Comparison of ENCODE assay signal across 8 cellular contexts in genomic region chr19:44303976-44304568, GRCh38. TPM values are rescaled to one million over a fixed set of nuclear protein-coding genes. Genes with fewer than 3 reads are reported as not detected.
A peak's percentile ranks its signal among the peaks of the same experiment; 100 is the strongest.
DNase-seq lines count a peak whose midpoint lies in the region; ATAC-seq, FAIRE-seq and TF ChIP-seq lines count a peak whose summit lies in the region.

No MANE protein-coding gene starts in this region.

- H3K4me1 Mint-ChIP-seq in activated CD4-positive, alpha-beta T cell treated with anti-CD3 and anti-CD28 coated beads for 36 hours: peaks cover 12% of the 10 kb centered on the region
- H3K4me1 Mint-ChIP-seq in immature natural killer cell: peaks cover 25 to 29% of the 10 kb centered on the region in 2 donors
- peaks cover 10% of the 10 kb centered on the region for H3K4me1 Mint-ChIP-seq in stimulated activated effector memory CD8-positive, alpha-beta T cell treated with anti-CD3 and anti-CD28 coated beads, Interleukin-12 subunit alpha, Interleukin-12 subunit beta, amount 100 ng/mL, for 72 hours

- FAIRE-seq in K562 (lab: Jason Lieb, UNC): no peak

- H3K9me1 ChIP-seq in K562 (ENCODE audit: control insufficient read depth, insufficient read depth, low read length): no peaks in the 10 kb centered on the region

- peak overlapping the region; percentile 83 for H3K4me3 Mint-ChIP-seq in activated CD4-positive, alpha-beta T cell treated with anti-CD3 and anti-CD28 coated beads for 36 hours
- peak overlapping the region; percentile 93 to 96 (median 95) for H3K4me3 Mint-ChIP-seq in immature natural killer cell
- peak overlapping the region; percentile 81 for H3K4me3 Mint-ChIP-seq in stimulated activated effector memory CD8-positive, alpha-beta T cell treated with anti-CD3 and anti-CD28 coated beads, Interleukin-12 subunit alpha, Interleukin-12 subunit beta, amount 100 ng/mL, for 72 hours

- peaks cover 9% of the 10 kb centered on the region for H3K9me3 Mint-ChIP-seq in activated CD4-positive, alpha-beta T cell treated with anti-CD3 and anti-CD28 coated beads for 36 hours (ENCODE audit: low read depth)
- peaks cover 0 to 9% (median 2%) of the 10 kb centered on the region in 6 donors for H3K9me3 Mint-ChIP-seq in immature natural killer cell
- H3K9me3 Mint-ChIP-seq in stimulated activated effector memory CD8-positive, alpha-beta T cell treated with anti-CD3 and anti-CD28 coated beads, Interleukin-12 subunit alpha, Interleukin-12 subunit beta, amount 100 ng/mL, for 72 hours: peaks cover 8% of the 10 kb centered on the region

- H3K9me3 ChIP-seq in K562 (replicated peaks; ENCODE audit: control insufficient read depth, insufficient read depth, low read depth, low read length): no peaks in the 10 kb centered on the region; the same call in 1 of the 2 replicates

- H3K27me3 Mint-ChIP-seq in activated CD4-positive, alpha-beta T cell treated with anti-CD3 and anti-CD28 coated beads for 36 hours: no peaks in the 10 kb centered on the region
- peaks cover 0 to 5% (median 0%) of the 10 kb centered on the region in 3 donors for H3K27me3 Mint-ChIP-seq in immature natural killer cell (ENCODE audit: low read depth in 3 of 3)

- no peak for TF ChIP-seq CTCF in K562 (IDR thresholded peaks at IDR 0.05 in 2 of 3, conservative IDR thresholded peaks at IDR 0.05 in 1 of 3; ENCODE audit: insufficient read depth in 2 of 3, low read depth in 1 of 3, low read length in 3 of 3)
- TF ChIP-seq CTCF in omental fat pad (IDR thresholded peaks at IDR 0.05): no peak

- TF ChIP-seq POLR2A in K562 (conservative IDR thresholded peaks at IDR 0.05): no peak

- H3K79me2 ChIP-seq in K562 (ENCODE audit: control insufficient read depth, insufficient read depth, low read length): no peaks in the 10 kb centered on the region

- H3K27me3 ChIP-seq in K562 (ENCODE audit: control insufficient read depth in 2 of 2, insufficient read depth in 2 of 2, low read length in 2 of 2): no peaks in the 10 kb centered on the region; a peak in 1 of 5 replicates

- intact Hi-C loops in activated CD4-positive, alpha-beta T cell treated with anti-CD3 and anti-CD28 coated beads for 36 hours (cut with DNase I, micrococcal nuclease): loop anchor here (1.0 to 2.0 kb wide), 4 partner anchors 91 to 191 kb away; partner anchors contain the start of genes ZNF225 (in 2 of the 2), ZNF227 (in 2 of the 2) and ZNF234 (in 1 of the 2)
- intact Hi-C loops in K562 (cut with micrococcal nuclease): loop anchor here (10.0 kb wide), 1 partner anchor 89 kb away; the partner anchor contains the start of gene ZNF227

- peaks cover 36% of the 10 kb centered on the region for H3K36me3 Mint-ChIP-seq in activated CD4-positive, alpha-beta T cell treated with anti-CD3 and anti-CD28 coated beads for 36 hours (ENCODE audit: low read depth)
- H3K36me3 Mint-ChIP-seq in immature natural killer cell: peaks cover 24 to 35% (median 31%) of the 10 kb centered on the region in 3 donors
- H3K36me3 Mint-ChIP-seq in stimulated activated effector memory CD8-positive, alpha-beta T cell treated with anti-CD3 and anti-CD28 coated beads, Interleukin-12 subunit alpha, Interleukin-12 subunit beta, amount 100 ng/mL, for 72 hours: peaks cover 35% of the 10 kb centered on the region

- POLR2A ChIA-PET in activated CD4-positive, alpha-beta T cell treated with anti-CD3 and anti-CD28 coated beads for 36 hours (lab: Charles Lee): no interaction called here
- POLR2A ChIA-PET in K562 (lab: Yijun Ruan, JAX): interaction anchor here (0.6 to 0.9 kb wide), 3 partner anchors 92 to 1081 kb away, joined by 3 to 4 read pairs (median 3); partner anchors contain the start of gene ZNF227

- CTCF ChIA-PET in activated CD4-positive, alpha-beta T cell treated with anti-CD3 and anti-CD28 coated beads for 36 hours (lab: Charles Lee): interaction anchor here (0.9 to 1.0 kb wide), 2 partner anchors 42 to 302 kb away, joined by 3 read pairs; no protein-coding TSS in a partner anchor
- CTCF ChIA-PET in K562 (lab: Yijun Ruan, JAX; ENCODE audit: low intra/inter-chr PET ratio): no interaction called here

- peak overlapping the region; percentile 52 for H3K4me3 ChIP-seq in K562

- no peak for TF ChIP-seq RAD21 in K562 (CRISPR knock-in tag; conservative IDR thresholded peaks at IDR 0.05 in 1 of 2, IDR thresholded peaks at IDR 0.05 in 1 of 2)

- peak overlapping the region; percentile 87 for H2AFZ ChIP-seq in K562 (ENCODE audit: low read depth, low read length)

- WGBS in K562 (ENCODE audit: insufficient coverage, low coverage, missing lambda C conversion rate): 1% methylated on average over 11 of the region's 11 CpGs

- peaks cover 4% of the 10 kb centered on the region in 2 experiments; a peak in 2 of 5 replicates for H3K4me1 ChIP-seq in K562 (replicated peaks in 1 of 2; ENCODE audit: control insufficient read depth in 2 of 2, insufficient read depth in 2 of 2, low read length in 2 of 2)

- no peaks in the 10 kb centered on the region for H4K20me1 ChIP-seq in K562 (replicated peaks; ENCODE audit: control insufficient read depth, insufficient read depth, low read length)

- no peak for TF ChIP-seq EP300 in K562 (IDR thresholded peaks at IDR 0.05; ENCODE audit: low read length)

- H3K27ac Mint-ChIP-seq in activated CD4-positive, alpha-beta T cell treated with anti-CD3 and anti-CD28 coated beads for 36 hours: peak overlapping the region; percentile 64
- peak overlapping the region; percentile 72 to 85 (median 85) for H3K27ac Mint-ChIP-seq in immature natural killer cell
- peak overlapping the region; percentile 85 for H3K27ac Mint-ChIP-seq in stimulated activated effector memory CD8-positive, alpha-beta T cell treated with anti-CD3 and anti-CD28 coated beads, Interleukin-12 subunit alpha, Interleukin-12 subunit beta, amount 100 ng/mL, for 72 hours

- peak; percentile 17 for ATAC-seq in activated CD4-positive, alpha-beta T cell treated with anti-CD3 and anti-CD28 coated beads for 36 hours
- ATAC-seq in K562 (peak; percentile 22), omental fat pad (ENCODE audit: low FRiP score) (no peak)
- peak; percentile 47 for ATAC-seq in stimulated activated effector memory CD8-positive, alpha-beta T cell treated with anti-CD3 and anti-CD28 coated beads, Interleukin-12 subunit alpha, Interleukin-12 subunit beta, amount 100 ng/mL, for 72 hours

- in situ Hi-C loops in K562 (cut with MboI): no loop called here

- no peaks in the 10 kb centered on the region; the same call in 2 of the 3 replicates for H3K36me3 ChIP-seq in K562 (ENCODE audit: control insufficient read depth, insufficient read depth, low read length)

- BruUV-seq in K562 (replicated peaks; lab: Mats Ljungman, UMichigan): TSS peak; percentile 85

- DNase-seq in activated CD4-positive, alpha-beta T cell treated with anti-CD3 and anti-CD28 coated beads for 36 hours: peak; percentile 6
- no peak for DNase-seq in activated CD4-positive, alpha-beta T cell treated with anti-CD3 and anti-CD28 coated beads, Interleukin-2, amount 50 U/mL, for 4 hours
- DNase-seq in NCI-H1105 treated with DMSO at 0.1 percent for 48 hours (lab: John Stamatoyannopoulos, UW) (peak; percentile 2), K562 (ENCODE audit: extremely low read depth in 1 of 4, low spot score in 3 of 4) (peak; percentile 15 to 31 (median 18)), immature natural killer cell (peak in 1 of 3 donors; percentile 3), OCI-M2 (lab: John Stamatoyannopoulos, UW; ENCODE audit: unreplicated experiment) (no peak), omental fat pad (ENCODE audit: low spot score) (no peak)
- no peak for DNase-seq in stimulated activated effector memory CD8-positive, alpha-beta T cell treated with anti-CD3 and anti-CD28 coated beads, Interleukin-12 subunit alpha, Interleukin-12 subunit beta, amount 100 ng/mL, for 72 hours (ENCODE audit: low spot score in 2 of 2)

- peak overlapping the region; percentile 78 for H3K27ac ChIP-seq in K562 (ENCODE audit: extremely low read depth, low read depth, low read length)

- peak overlapping the region; percentile 76 to 93; a peak in 3 of 4 replicates for H3K9ac ChIP-seq in K562 (ENCODE audit: insufficient read depth in 1 of 2, low read depth in 2 of 2, low read length in 2 of 2)

- peak overlapping the region; percentile 90 for H3K4me2 ChIP-seq in K562 (ENCODE audit: insufficient read depth, low read length)

RNA-seq across cellular contexts. Expression of gene ZNF235, which starts 0.8 kb away (rescaled TPM):
- 1 to 10 TPM; 2.1 to 2.7 TPM for total RNA-seq in activated CD4-positive, alpha-beta T cell treated with anti-CD3 and anti-CD28 coated beads for 36 hours
- 12.2 and 23.4 TPM in 2 replicates for total RNA-seq in K562 (2011; cell fraction: chromatin; rRNA removed; ENCODE audit: low replicate concordance)
- total RNA-seq in K562 (2011; cell fraction: nucleolus; rRNA removed): 8.7 and 13.0 TPM in 2 replicates
- 11.6 and 17.9 TPM in 2 replicates for total RNA-seq in K562 (2011; cell fraction: nucleoplasm; rRNA removed)
- total RNA-seq in K562 (2014; rRNA removed) (0.68 and 1.9 TPM in 2 replicates), K562 (2014; rRNA removed; fragmentation: Illumina TruSeq; extraction: Trizol) (2.4 and 2.5 TPM in 2 replicates), K562 (2015; rRNA removed; fragmentation: Illumina TruSeq; extraction: Trizol) (2.0 and 2.2 TPM in 2 replicates), K562 (2021) (1.1 TPM in 2 replicates), omental fat pad (1 to 10 TPM; 3.0 to 8.7 (median 4.3) TPM)
- polyA plus RNA-seq in K562 (2011; rRNA removed) (1.0 and 2.9 TPM in 2 replicates), K562 (2014; fragmentation: Illumina TruSeq; extraction: Trizol) (1.1 and 1.7 TPM in 2 replicates), K562 (2014; fragmentation: Nextera tagmentation; extraction: Ambion mirVana) (1 to 10 TPM in 1 of 2 experiments, under 1 TPM in 1; 0.99 to 1.3 TPM), K562 (2014; rRNA removed) (0.38 and 0.88 TPM in 2 replicates), immature natural killer cell (1 to 10 TPM; 1.3 to 1.8 (median 1.6) TPM)
- polyA plus RNA-seq in K562 (2011; cell fraction: cytosol; rRNA removed): 0.58 and 0.61 TPM in 2 replicates
- 1.9 and 4.9 TPM in 2 replicates for polyA plus RNA-seq in K562 (2011; cell fraction: nucleus; rRNA removed)
- polyA plus RNA-seq in K562 (2012): 1.2 and 1.8 TPM in 2 replicates
- polyA minus RNA-seq in K562 (2011; rRNA and poly(A)+ RNA removed): 2.7 and 6.8 TPM in 2 replicates
- 1.9 TPM in 1 of 2 replicates, not detected in the other for polyA minus RNA-seq in K562 (2011; cell fraction: cytosol; rRNA and poly(A)+ RNA removed)
- 3.6 and 5.8 TPM in 2 replicates for polyA minus RNA-seq in K562 (2011; cell fraction: nucleus; rRNA and poly(A)+ RNA removed)

RNA-seq across cellular contexts. Expression of gene ZNF233, which starts 44.4 kb away (rescaled TPM):
- total RNA-seq in activated CD4-positive, alpha-beta T cell treated with anti-CD3 and anti-CD28 coated beads for 36 hours: under 1 TPM; 0.26 to 0.34 TPM
- 0.56 and 0.83 TPM in 2 replicates for total RNA-seq in K562 (2011; cell fraction: chromatin; rRNA removed; ENCODE audit: low replicate concordance)
- total RNA-seq in K562 (2011; cell fraction: nucleolus; rRNA removed): 0.50 and 0.53 TPM in 2 replicates
- total RNA-seq in K562 (2011; cell fraction: nucleoplasm; rRNA removed): 0.69 and 1.4 TPM in 2 replicates
- total RNA-seq in K562 (2014; rRNA removed) (0.08 and 0.14 TPM in 2 replicates), K562 (2014; rRNA removed; fragmentation: Illumina TruSeq; extraction: Trizol) (0.18 and 0.26 TPM in 2 replicates), K562 (2015; rRNA removed; fragmentation: Illumina TruSeq; extraction: Trizol) (0.14 and 0.15 TPM in 2 replicates), K562 (2021) (0.16 TPM in 1 of 2 replicates, not detected in the other), omental fat pad (1 to 10 TPM in 1 of 4 donors, under 1 TPM in 3; 0.19 to 1.1 (median 0.35) TPM)
- polyA plus RNA-seq in K562 (2011; rRNA removed) (0.03 and 0.20 TPM in 2 replicates), K562 (2014; fragmentation: Illumina TruSeq; extraction: Trizol) (0.15 and 0.17 TPM in 2 replicates), K562 (2014; fragmentation: Nextera tagmentation; extraction: Ambion mirVana) (under 1 TPM; 0.23 to 0.28 TPM), K562 (2014; rRNA removed) (0.08 TPM in 2 replicates), immature natural killer cell (under 1 TPM in 1 of 3 donors, not detected in 2; 0.48 TPM)
- 0.03 TPM in 1 of 2 replicates, not detected in the other for polyA plus RNA-seq in K562 (2011; cell fraction: cytosol; rRNA removed)
- polyA plus RNA-seq in K562 (2011; cell fraction: nucleus; rRNA removed): 0.24 and 0.30 TPM in 2 replicates
- 0.23 and 0.42 TPM in 2 replicates for polyA plus RNA-seq in K562 (2012)
- polyA minus RNA-seq in K562 (2011; rRNA and poly(A)+ RNA removed): 0.12 and 0.35 TPM in 2 replicates
- not detected in 2 replicates for polyA minus RNA-seq in K562 (2011; cell fraction: cytosol; rRNA and poly(A)+ RNA removed)
- 0.27 TPM in 1 of 2 replicates, not detected in the other for polyA minus RNA-seq in K562 (2011; cell fraction: nucleus; rRNA and poly(A)+ RNA removed)

RNA-seq across cellular contexts. Expression of gene ZNF112, which starts 52.4 kb away (rescaled TPM):
- under 1 TPM; 0.12 to 0.14 TPM for total RNA-seq in activated CD4-positive, alpha-beta T cell treated with anti-CD3 and anti-CD28 coated beads for 36 hours
- total RNA-seq in K562 (2011; cell fraction: chromatin; rRNA removed; ENCODE audit: low replicate concordance): 0.53 and 2.6 TPM in 2 replicates
- 0.67 and 0.79 TPM in 2 replicates for total RNA-seq in K562 (2011; cell fraction: nucleolus; rRNA removed)
- 0.99 and 1.6 TPM in 2 replicates for total RNA-seq in K562 (2011; cell fraction: nucleoplasm; rRNA removed)
- total RNA-seq in K562 (2014; rRNA removed): 0.45 and 0.68 TPM in 2 replicates
- total RNA-seq in K562 (2014; rRNA removed; fragmentation: Illumina TruSeq; extraction: Trizol): 0.84 and 0.89 TPM in 2 replicates
- total RNA-seq in K562 (2015; rRNA removed; fragmentation: Illumina TruSeq; extraction: Trizol): 0.94 and 1.3 TPM in 2 replicates
- 0.40 and 0.58 TPM in 2 replicates for total RNA-seq in K562 (2021)
- polyA plus RNA-seq in K562 (2011; rRNA removed): 0.30 and 0.61 TPM in 2 replicates
- 0.03 and 0.06 TPM in 2 replicates for polyA plus RNA-seq in K562 (2011; cell fraction: cytosol; rRNA removed)
- 0.80 and 1.1 TPM in 2 replicates for polyA plus RNA-seq in K562 (2011; cell fraction: nucleus; rRNA removed)
- 0.47 and 0.84 TPM in 2 replicates for polyA plus RNA-seq in K562 (2012)
- polyA plus RNA-seq in K562 (2014; fragmentation: Illumina TruSeq; extraction: Trizol): 0.62 and 0.95 TPM in 2 replicates
- polyA plus RNA-seq in K562 (2014; fragmentation: Nextera tagmentation; extraction: Ambion mirVana): under 1 TPM; 0.21 to 0.31 TPM
- polyA plus RNA-seq in K562 (2014; rRNA removed): 0.40 and 0.58 TPM in 2 replicates
- polyA minus RNA-seq in K562 (2011; rRNA and poly(A)+ RNA removed): 0.63 and 0.69 TPM in 2 replicates
- polyA minus RNA-seq in K562 (2011; cell fraction: cytosol; rRNA and poly(A)+ RNA removed): not detected in 2 replicates
- polyA minus RNA-seq in K562 (2011; cell fraction: nucleus; rRNA and poly(A)+ RNA removed): 0.94 and 1.00 TPM in 2 replicates
- not detected for polyA plus RNA-seq in immature natural killer cell
- total RNA-seq in omental fat pad: 1 to 10 TPM; 2.0 to 6.0 (median 3.4) TPM

Comparison
In these comparisons a context has a peak if more than half of its experiments do, and no peak if none do; other contexts are left out.
1. DNase-seq: peak in activated CD4-positive, alpha-beta T cell treated with anti-CD3 and anti-CD28 coated beads for 36 hours (single experiment), NCI-H1105 treated with DMSO at 0.1 percent for 48 hours (single experiment) and K562 (4 of 4); none in activated CD4-positive, alpha-beta T cell treated with anti-CD3 and anti-CD28 coated beads, Interleukin-2, amount 50 U/mL, for 4 hours (0 of 2), stimulated activated effector memory CD8-positive, alpha-beta T cell treated with anti-CD3 and anti-CD28 coated beads, Interleukin-12 subunit alpha, Interleukin-12 subunit beta, amount 100 ng/mL, for 72 hours (0 of 2), OCI-M2 (single experiment) and omental fat pad (single experiment).
2. Peak in every context shown above with its lines, with median percentiles within 50 percentile points of each other: H3K27ac Mint-ChIP-seq and H3K4me3 Mint-ChIP-seq.